8 cellular contexts compared by ENCODE assay signal in the genomic region with DNA sequence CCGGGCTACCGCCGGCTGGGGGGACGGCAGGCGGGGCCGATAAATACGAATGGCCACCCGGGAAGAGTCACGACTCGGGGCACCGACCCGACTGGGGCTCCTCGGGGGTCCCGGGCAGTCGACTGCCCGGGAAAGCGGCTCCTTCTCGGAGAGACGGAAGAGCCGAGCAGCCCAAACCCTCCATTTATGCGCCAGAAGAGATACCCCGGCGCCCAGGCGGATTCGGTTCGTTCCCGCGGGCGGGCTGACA. TPM values are rescaled to one million over a fixed set of nuclear protein-coding genes. Genes with fewer than 3 reads are reported as not detected.
DNase-seq lines count a peak whose midpoint lies in the region; TF ChIP-seq lines count a peak whose summit lies in the region.

No MANE protein-coding gene starts in this region.

- 8% methylated on average over 4 of the region's 29 CpGs for WGBS in mammary epithelial cell (ENCODE audit: low coverage, missing lambda C conversion rate)

- H3K4me3 ChIP-seq in HUES6 (ENCODE audit: low read depth, low read length) (peak overlapping the region; percentile 95), mammary epithelial cell (replicated peaks in 1 of 3; ENCODE audit: insufficient read depth in 1 of 3, low read depth in 2 of 3, low read length in 3 of 3) (peak overlapping the region; percentile 93 to 99 (median 95)), mucosa of stomach (ENCODE audit: low read length) (peak overlapping the region; percentile 87)

- no peaks in the 10 kb centered on the region for H4K20me1 ChIP-seq in mammary epithelial cell (ENCODE audit: insufficient read depth, low read length)

- H3K36me3 ChIP-seq in HUES6 (ENCODE audit: control insufficient read depth, insufficient read depth, low read length), result 0 out of 2 replicates have a peak, but pooled peaks cover under 1% of the 10 kb centered on the region
- no peaks in the 10 kb centered on the region for H3K36me3 ChIP-seq in mammary epithelial cell (ENCODE audit: insufficient read depth, low read length)
- H3K36me3 ChIP-seq in mucosa of stomach (ENCODE audit: control insufficient read depth, insufficient read depth, low read length), result no peaks in the 10 kb centered on the region

- H2AFZ ChIP-seq in mammary epithelial cell (ENCODE audit: low read depth, low read length), result peak overlapping the region; percentile 92

- BruUV-seq in mammary epithelial cell (replicated peaks; lab: Mats Ljungman, UMichigan), result no TSS peak

- peak overlapping the region; percentile 89 for H3K4me2 ChIP-seq in mammary epithelial cell (ENCODE audit: insufficient read depth, low read depth, low read length)

- intact Hi-C loops in mammary epithelial cell (cut with micrococcal nuclease), result no loop called here

- H3K27ac ChIP-seq in HUES6 (ENCODE audit: low read depth, low read length) (no peak overlapping the region), mammary epithelial cell (ENCODE audit: insufficient read depth, low read depth, low read length) (peak overlapping the region; percentile 50)

- peak; percentile 19 for DNase-seq in stimulated activated CD4-positive, alpha-beta T cell treated with anti-CD3 and anti-CD28 coated beads, Interleukin-4, amount 100 ng/mL, for 24 hours
- no peak for DNase-seq in stimulated activated CD4-positive, alpha-beta T cell treated with anti-CD3 and anti-CD28 coated beads, Interleukin-12 subunit alpha, Interleukin-12 subunit beta, amount 100 ng/mL, for 4 hours
- no peak for DNase-seq in mammary epithelial cell
- no peak for DNase-seq in GM19240 (ENCODE audit: insufficient read length, low spot score)
- no peak for DNase-seq in glomerular visceral epithelial cell (ENCODE audit: extremely low spot score)
- DNase-seq in activated CD4-positive, CD25-positive, alpha-beta regulatory T cell treated with anti-CD3 and anti-CD28 coated beads, Interleukin-2, amount 50 U/mL, for 72 hours, result no peak

- CTCF ChIA-PET in mammary epithelial cell (lab: Charles Lee; ENCODE audit: low non-redundant PET), result interaction anchor here (0.6 to 0.7 kb wide), 2 partner anchors 44 to 144 kb away, joined by 3 to 15 read pairs; a partner anchor contains a TSS

- H3K9me3 ChIP-seq in HUES6 (ENCODE audit: control insufficient read depth, insufficient read depth, low read depth, low read length) (no peaks in the 10 kb centered on the region), mammary epithelial cell (replicated peaks; ENCODE audit: insufficient read depth, low read length) (no peaks in the 10 kb centered on the region), mucosa of stomach (ENCODE audit: control insufficient read depth, low read length) (no peaks in the 10 kb centered on the region)

- dilution Hi-C loops in mammary epithelial cell (cut with HindIII; ENCODE audit: low sequenced_read_pairs), result loop anchor here (10.0 kb wide), 1 partner anchor 47 kb away; a partner anchor contains a TSS

- peaks cover 20% of the 10 kb centered on the region for H3K79me2 ChIP-seq in mammary epithelial cell (ENCODE audit: insufficient read depth, low read length)

- peaks cover 3% of the 10 kb centered on the region; the same call in 1 of the 2 replicates for H3K4me1 ChIP-seq in HUES6 (ENCODE audit: control insufficient read depth, insufficient read depth, low read length)
- H3K4me1 ChIP-seq in mammary epithelial cell (ENCODE audit: insufficient read depth, low read length), result peaks cover 10% of the 10 kb centered on the region
- no peaks in the 10 kb centered on the region for H3K4me1 ChIP-seq in mucosa of stomach (ENCODE audit: control insufficient read depth, insufficient read depth, low read length)

- in situ Hi-C loops in mammary epithelial cell (cut with MboI; ENCODE audit: low sequenced_read_pairs in 2 of 2), result loop anchor here in 1 of 2 donors (25.0 kb wide), 1 partner anchor 340 kb away; a partner anchor contains a TSS

- H3K9ac ChIP-seq in HUES6 (ENCODE audit: low read length), result peak overlapping the region; percentile 59
- peak overlapping the region; percentile 84 for H3K9ac ChIP-seq in mammary epithelial cell (ENCODE audit: insufficient read depth, low read length)
- H3K9ac ChIP-seq in mucosa of stomach (ENCODE audit: low read length), result peak overlapping the region; percentile 88

- no peaks in the 10 kb centered on the region for H3K27me3 ChIP-seq in HUES6 (ENCODE audit: control insufficient read depth, insufficient read depth, low read length)
- H3K27me3 ChIP-seq in mammary epithelial cell (ENCODE audit: insufficient read depth, low read length), result no peaks in the 10 kb centered on the region
- H3K27me3 ChIP-seq in mucosa of stomach (ENCODE audit: control insufficient read depth, insufficient read depth, low read length), result no peaks in the 10 kb centered on the region

- TF ChIP-seq CTCF in mammary epithelial cell (conservative IDR thresholded peaks at IDR 0.05 in 1 of 2, IDR thresholded peaks at IDR 0.05 in 1 of 2; ENCODE audit: extremely low read depth in 1 of 2, insufficient read depth in 1 of 2, low read depth in 1 of 2, low read length in 2 of 2), result no peak

RNA-seq across cellular contexts. Expression of a gene that starts 0.4 kb away (rescaled TPM):
- 10 to 100 TPM in 1 of 2 donors, 1 to 10 TPM in 1; 5.5 to 11.3 TPM for total RNA-seq in mammary epithelial cell
- polyA plus RNA-seq in mammary epithelial cell, result 4.4 TPM
- 62.8 TPM for polyA minus RNA-seq in mammary epithelial cell

RNA-seq across cellular contexts. Expression of a gene that starts 44.2 kb away (rescaled TPM):
- total RNA-seq in mammary epithelial cell, result 10 to 100 TPM; 23.2 to 29.6 TPM
- 7.3 TPM for polyA plus RNA-seq in mammary epithelial cell
- 3.9 TPM for polyA minus RNA-seq in mammary epithelial cell
